In genomic region chr7:106285801-106286492, GRCh38 we compare ENCODE assay signal across 8 cellular contexts. TPM values are rescaled to one million over a fixed set of nuclear protein-coding genes. Genes with fewer than 3 reads are reported as not detected.
DNase-seq lines count a peak whose midpoint lies in the region; ATAC-seq lines count a peak whose summit lies in the region.

No MANE protein-coding gene starts in this region.

- peak; percentile 71 for DNase-seq in activated effector memory CD4-positive, alpha-beta T cell treated with anti-CD3 and anti-CD28 coated beads, Interleukin-2, amount 50 U/mL, for 16 hours
- DNase-seq in activated effector memory CD4-positive, alpha-beta T cell treated with Interleukin-2 at 50 U/mL for 16 hours: no peak
- no peak for DNase-seq in activated T-helper 1 cell treated with anti-CD3 and anti-CD28 coated beads, Interleukin-12 subunit alpha, Interleukin-12 subunit beta, Interleukin-2, Interleukin-4 antibody, amounts not matched to agents 30 ng/mL and 10 ng/mL and 1 ng/mL, durations not matched to agents 14 hours and 24 hours and 36 hours (ENCODE audit: low spot score)
- DNase-seq in hepatic stellate cell (ENCODE audit: low spot score) (peak; percentile 13), SIG-M5 (lab: John Stamatoyannopoulos, UW) (no peak)
- peak; percentile 67 for DNase-seq in stimulated activated CD4-positive, alpha-beta T cell treated with anti-CD3 and anti-CD28 coated beads, Interleukin-15, amount 100 ng/mL, for 24 hours

- peak overlapping the region; percentile 99 for H3K27ac Mint-ChIP-seq in activated T-helper 1 cell treated with anti-CD3 and anti-CD28 coated beads, Interleukin-12 subunit alpha, Interleukin-12 subunit beta, Interleukin-2, Interleukin-4 antibody, amounts not matched to agents 30 ng/mL and 10 ng/mL and 1 ng/mL, durations not matched to agents 14 hours and 24 hours and 36 hours

- peaks cover 24% of the 10 kb centered on the region for H3K36me3 Mint-ChIP-seq in activated T-helper 1 cell treated with anti-CD3 and anti-CD28 coated beads, Interleukin-12 subunit alpha, Interleukin-12 subunit beta, Interleukin-2, Interleukin-4 antibody, amounts not matched to agents 30 ng/mL and 10 ng/mL and 1 ng/mL, durations not matched to agents 14 hours and 24 hours and 36 hours (ENCODE audit: low read depth)

- intact Hi-C loops in activated T-helper 1 cell treated with anti-CD3 and anti-CD28 coated beads, Interleukin-12 subunit alpha, Interleukin-12 subunit beta, Interleukin-2, Interleukin-4 antibody, amounts not matched to agents 30 ng/mL and 10 ng/mL and 1 ng/mL, durations not matched to agents 14 hours and 24 hours and 36 hours (cut with micrococcal nuclease): loop anchor here (1.0 to 10.0 kb wide), 19 partner anchors 31 to 1379 kb away; partner anchors contain the start of genes CCDC71L, PIK3CG, SLC26A4 and SYPL1

- ATAC-seq in HG03432 (IDR thresholded peaks at IDR 0.05; ENCODE audit: unreplicated experiment) (peak; percentile 25), HG03097 (IDR thresholded peaks at IDR 0.05; ENCODE audit: low FRiP score, unreplicated experiment) (no peak)

- H3K27me3 Mint-ChIP-seq in activated T-helper 1 cell treated with anti-CD3 and anti-CD28 coated beads, Interleukin-12 subunit alpha, Interleukin-12 subunit beta, Interleukin-2, Interleukin-4 antibody, amounts not matched to agents 30 ng/mL and 10 ng/mL and 1 ng/mL, durations not matched to agents 14 hours and 24 hours and 36 hours (ENCODE audit: insufficient read depth): peaks cover 2% of the 10 kb centered on the region

- H3K4me1 Mint-ChIP-seq in activated T-helper 1 cell treated with anti-CD3 and anti-CD28 coated beads, Interleukin-12 subunit alpha, Interleukin-12 subunit beta, Interleukin-2, Interleukin-4 antibody, amounts not matched to agents 30 ng/mL and 10 ng/mL and 1 ng/mL, durations not matched to agents 14 hours and 24 hours and 36 hours (ENCODE audit: low read depth): peaks cover 50% of the 10 kb centered on the region

- H3K4me3 Mint-ChIP-seq in activated T-helper 1 cell treated with anti-CD3 and anti-CD28 coated beads, Interleukin-12 subunit alpha, Interleukin-12 subunit beta, Interleukin-2, Interleukin-4 antibody, amounts not matched to agents 30 ng/mL and 10 ng/mL and 1 ng/mL, durations not matched to agents 14 hours and 24 hours and 36 hours: peak overlapping the region; percentile 95

- H3K9me3 Mint-ChIP-seq in activated T-helper 1 cell treated with anti-CD3 and anti-CD28 coated beads, Interleukin-12 subunit alpha, Interleukin-12 subunit beta, Interleukin-2, Interleukin-4 antibody, amounts not matched to agents 30 ng/mL and 10 ng/mL and 1 ng/mL, durations not matched to agents 14 hours and 24 hours and 36 hours: no peaks in the 10 kb centered on the region

RNA-seq across cellular contexts. Expression of gene NAMPT, which starts 1.2 kb away (rescaled TPM):
- 415 and 417 TPM in 2 replicates for total RNA-seq in activated T-helper 1 cell treated with anti-CD3 and anti-CD28 coated beads, Interleukin-12 subunit alpha, Interleukin-12 subunit beta, Interleukin-2, Interleukin-4 antibody, amounts not matched to agents 30 ng/mL and 10 ng/mL and 1 ng/mL, durations not matched to agents 14 hours and 24 hours and 36 hours

Comparison
In these comparisons a context has a peak if more than half of its experiments do, and no peak if none do; other contexts are left out.
1. DNase-seq: peak in activated effector memory CD4-positive, alpha-beta T cell treated with anti-CD3 and anti-CD28 coated beads, Interleukin-2, amount 50 U/mL, for 16 hours (single experiment), hepatic stellate cell (single experiment) and stimulated activated CD4-positive, alpha-beta T cell treated with anti-CD3 and anti-CD28 coated beads, Interleukin-15, amount 100 ng/mL, for 24 hours (single experiment); none in activated effector memory CD4-positive, alpha-beta T cell treated with Interleukin-2 at 50 U/mL for 16 hours (single experiment), activated T-helper 1 cell treated with anti-CD3 and anti-CD28 coated beads, Interleukin-12 subunit alpha, Interleukin-12 subunit beta, Interleukin-2, Interleukin-4 antibody, amounts not matched to agents 30 ng/mL and 10 ng/mL and 1 ng/mL, durations not matched to agents 14 hours and 24 hours and 36 hours (single experiment) and SIG-M5 (single experiment).